In the genomic region with DNA sequence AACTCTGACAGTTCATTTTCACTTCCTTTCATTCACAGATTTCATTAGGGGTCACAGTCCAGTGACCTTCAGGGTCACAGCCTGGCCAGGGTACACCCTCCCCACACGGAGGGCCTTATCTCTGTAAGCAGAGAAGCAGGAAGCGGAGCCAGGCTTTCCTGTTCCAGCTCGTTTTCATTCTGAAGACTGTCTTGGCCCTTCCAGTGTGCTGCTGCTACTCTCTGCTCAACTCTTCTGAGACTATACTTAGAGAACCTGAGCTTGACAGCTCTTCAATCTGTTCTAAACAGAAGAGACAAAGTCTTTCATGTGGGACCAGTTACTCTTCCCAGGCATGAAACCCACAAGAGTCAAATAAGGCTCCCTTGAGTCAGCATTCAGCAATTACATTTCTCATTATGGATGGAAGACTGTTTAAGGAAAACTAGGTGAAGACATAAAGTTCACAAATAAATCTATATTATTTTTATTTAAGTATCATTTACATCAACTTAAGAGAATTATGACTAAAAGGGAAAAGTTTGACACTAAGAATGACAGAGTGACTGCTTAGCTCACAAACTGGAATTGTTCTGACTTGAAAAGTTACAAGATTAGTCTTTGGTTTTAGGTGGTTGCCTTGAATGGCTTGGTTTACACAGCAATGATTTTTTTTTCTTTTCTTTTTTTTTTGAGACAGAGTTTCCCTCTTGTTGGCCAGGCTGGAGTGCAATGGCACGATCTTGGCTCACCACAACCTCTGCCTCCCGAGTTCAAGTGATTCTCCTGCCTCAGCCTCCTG, we compare ENCODE assay signal across 11 cellular contexts. TPM values are rescaled to one million over a fixed set of nuclear protein-coding genes. Genes with fewer than 3 reads are reported as not detected.
A peak's percentile ranks its signal among the peaks of the same experiment; 100 is the strongest.
DNase-seq lines count a peak whose midpoint lies in the region; ATAC-seq and TF ChIP-seq lines count a peak whose summit lies in the region.
"Had no signal": no experiment of that assay in that cellular context is flagged by ENCODE, and none has a peak within 500 bp of the region (broad histone marks: within the 10 kb centered on the region; RNA-seq: fewer than 3 reads in every experiment).

No MANE protein-coding gene starts in this region.

- no peak overlapping the region for H3K4me3 Mint-ChIP-seq in osteocyte (ENCODE audit: unreplicated experiment)
- no peak overlapping the region for H3K4me3 Mint-ChIP-seq in activated T-helper 2 cell treated with anti-CD3 and anti-CD28 coated beads, Interferon-gamma antibody, Interleukin-2, Interleukin-4, amounts not matched to agents 10 μg/mL and 5 μg/mL and 100 μg/mL, durations not matched to agents 14 hours and 24 hours and 36 hours (ENCODE audit: low read depth)

- peak; percentile 28 for DNase-seq in ELF-1 (ENCODE audit: low read depth, low spot score)
- DNase-seq in HuH-7 (ENCODE audit: low spot score), result peak; percentile 75
- DNase-seq in amniotic epithelial cell (ENCODE audit: low read depth), result peak; percentile 7
- peak in 1 of 3 donors; percentile 24 for DNase-seq in mucosa of descending colon
- DNase-seq in retina, result no peak
- DNase-seq in osteocyte (ENCODE audit: extremely low spot score, unreplicated experiment), result no peak
- no peak for DNase-seq in activated T-helper 2 cell treated with anti-CD3 and anti-CD28 coated beads, Interferon-gamma antibody, Interleukin-2, Interleukin-4, amounts not matched to agents 10 μg/mL and 5 μg/mL and 100 μg/mL, durations not matched to agents 14 hours and 24 hours and 36 hours (ENCODE audit: low spot score)
- DNase-seq in A172 (ENCODE audit: low spot score), result no peak
- DNase-seq: activated gamma-delta T cell had no signal

- H3K9me3 Mint-ChIP-seq in osteocyte (ENCODE audit: unreplicated experiment), result no peaks in the 10 kb centered on the region
- no peaks in the 10 kb centered on the region for H3K9me3 Mint-ChIP-seq in activated T-helper 2 cell treated with anti-CD3 and anti-CD28 coated beads, Interferon-gamma antibody, Interleukin-2, Interleukin-4, amounts not matched to agents 10 μg/mL and 5 μg/mL and 100 μg/mL, durations not matched to agents 14 hours and 24 hours and 36 hours

- intact Hi-C loops in mucosa of descending colon (cut with DNase I, micrococcal nuclease), result no loop called here
- intact Hi-C loops in activated T-helper 2 cell treated with anti-CD3 and anti-CD28 coated beads, Interferon-gamma antibody, Interleukin-2, Interleukin-4, amounts not matched to agents 10 μg/mL and 5 μg/mL and 100 μg/mL, durations not matched to agents 14 hours and 24 hours and 36 hours (cut with micrococcal nuclease), result no loop called here

- peaks cover 6% of the 10 kb centered on the region for H3K4me1 ChIP-seq in mucosa of descending colon (ENCODE audit: low read depth)

- H3K27ac Mint-ChIP-seq in osteocyte (ENCODE audit: unreplicated experiment), result no peak overlapping the region
- no peak overlapping the region for H3K27ac Mint-ChIP-seq in activated T-helper 2 cell treated with anti-CD3 and anti-CD28 coated beads, Interferon-gamma antibody, Interleukin-2, Interleukin-4, amounts not matched to agents 10 μg/mL and 5 μg/mL and 100 μg/mL, durations not matched to agents 14 hours and 24 hours and 36 hours

- H3K9me3 ChIP-seq in mucosa of descending colon, result no peaks in the 10 kb centered on the region

- H3K36me3 Mint-ChIP-seq in osteocyte (ENCODE audit: unreplicated experiment), result no peaks in the 10 kb centered on the region
- no peaks in the 10 kb centered on the region for H3K36me3 Mint-ChIP-seq in activated T-helper 2 cell treated with anti-CD3 and anti-CD28 coated beads, Interferon-gamma antibody, Interleukin-2, Interleukin-4, amounts not matched to agents 10 μg/mL and 5 μg/mL and 100 μg/mL, durations not matched to agents 14 hours and 24 hours and 36 hours (ENCODE audit: low read depth)

- peak; percentile 67 for ATAC-seq in mucosa of descending colon
- ATAC-seq: Panc1 had no signal

- no peak overlapping the region for H3K4me3 ChIP-seq in mucosa of descending colon

- peaks cover 65% of the 10 kb centered on the region for H3K27me3 Mint-ChIP-seq in osteocyte (ENCODE audit: unreplicated experiment)
- peaks cover 39% of the 10 kb centered on the region for H3K27me3 Mint-ChIP-seq in activated T-helper 2 cell treated with anti-CD3 and anti-CD28 coated beads, Interferon-gamma antibody, Interleukin-2, Interleukin-4, amounts not matched to agents 10 μg/mL and 5 μg/mL and 100 μg/mL, durations not matched to agents 14 hours and 24 hours and 36 hours (ENCODE audit: low read depth)

- peaks cover 2% of the 10 kb centered on the region for H3K4me1 Mint-ChIP-seq in osteocyte (ENCODE audit: unreplicated experiment)
- H3K4me1 Mint-ChIP-seq in activated T-helper 2 cell treated with anti-CD3 and anti-CD28 coated beads, Interferon-gamma antibody, Interleukin-2, Interleukin-4, amounts not matched to agents 10 μg/mL and 5 μg/mL and 100 μg/mL, durations not matched to agents 14 hours and 24 hours and 36 hours (ENCODE audit: low read depth), result peaks cover 25% of the 10 kb centered on the region

- TF ChIP-seq CTCF in mucosa of descending colon (IDR thresholded peaks at IDR 0.05) (no peak), osteocyte (IDR thresholded peaks at IDR 0.05) (no peak)

- H3K36me3 ChIP-seq in mucosa of descending colon (ENCODE audit: low read depth), result no peaks in the 10 kb centered on the region

RNA-seq across cellular contexts. Expression of a gene that starts 4.8 kb away (rescaled TPM):
- 1 to 10 TPM in 1 of 3 donors, under 1 TPM in 2; 0.65 to 2.0 (median 0.72) TPM for total RNA-seq in mucosa of descending colon
- total RNA-seq in osteocyte, result not detected in 2 replicates
- not detected in 2 replicates for total RNA-seq in activated T-helper 2 cell treated with anti-CD3 and anti-CD28 coated beads, Interferon-gamma antibody, Interleukin-2, Interleukin-4, amounts not matched to agents 10 μg/mL and 5 μg/mL and 100 μg/mL, durations not matched to agents 14 hours and 24 hours and 36 hours
- not detected in 2 replicates for total RNA-seq in A172 (2014; rRNA removed; shearing (Covaris generic))
- total RNA-seq: Daoy had no signal

RNA-seq across cellular contexts. Expression of a gene that starts 5.0 kb away (rescaled TPM):
- total RNA-seq in mucosa of descending colon (1 to 10 TPM; 3.6 to 7.7 (median 6.0) TPM), osteocyte (not detected in 2 replicates)
- 0.05 TPM in 1 of 2 replicates, not detected in the other for total RNA-seq in activated T-helper 2 cell treated with anti-CD3 and anti-CD28 coated beads, Interferon-gamma antibody, Interleukin-2, Interleukin-4, amounts not matched to agents 10 μg/mL and 5 μg/mL and 100 μg/mL, durations not matched to agents 14 hours and 24 hours and 36 hours
- not detected in 2 replicates for total RNA-seq in A172 (2014; rRNA removed; shearing (Covaris generic))

Comparison
In these comparisons a context has a peak if more than half of its experiments do, and no peak if none do; other contexts are left out.
1. DNase-seq: peak in ELF-1 (single experiment), HuH-7 (single experiment) and amniotic epithelial cell (single experiment); none in retina (single experiment), osteocyte (single experiment), activated T-helper 2 cell treated with anti-CD3 and anti-CD28 coated beads, Interferon-gamma antibody, Interleukin-2, Interleukin-4, amounts not matched to agents 10 μg/mL and 5 μg/mL and 100 μg/mL, durations not matched to agents 14 hours and 24 hours and 36 hours (single experiment) and A172 (single experiment).